Comparison of ENCODE assay signal across 1 cellular context in the genomic region with DNA sequence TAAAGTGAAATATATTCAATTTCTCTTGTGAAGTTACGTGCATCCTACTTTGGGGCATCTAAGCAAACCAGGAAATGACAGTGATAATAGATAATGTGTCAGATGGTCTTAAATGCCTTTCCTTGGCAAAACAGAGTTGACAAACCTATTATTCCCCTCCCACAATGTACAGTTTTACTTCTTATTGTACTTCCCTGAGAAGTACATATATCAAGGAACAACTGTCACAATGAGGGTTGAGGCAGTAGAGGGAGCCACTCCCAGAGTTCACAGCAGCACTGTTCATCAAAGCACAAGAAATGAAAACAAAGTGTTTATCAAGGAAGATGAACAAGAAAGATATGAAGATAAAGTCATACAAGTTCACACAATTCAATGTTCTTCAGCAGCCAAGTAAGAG.
A peak's percentile ranks its signal among the peaks of the same experiment; 100 is the strongest.
TF ChIP-seq lines count a peak whose summit lies in the region.

No MANE protein-coding gene starts in this region.

TF ChIP-seq in HEK293T, 16 proteins besides CTCF, POLR2A, EP300 and RAD21 (continued from another document):
- TF ChIP-seq, protein P1, sequence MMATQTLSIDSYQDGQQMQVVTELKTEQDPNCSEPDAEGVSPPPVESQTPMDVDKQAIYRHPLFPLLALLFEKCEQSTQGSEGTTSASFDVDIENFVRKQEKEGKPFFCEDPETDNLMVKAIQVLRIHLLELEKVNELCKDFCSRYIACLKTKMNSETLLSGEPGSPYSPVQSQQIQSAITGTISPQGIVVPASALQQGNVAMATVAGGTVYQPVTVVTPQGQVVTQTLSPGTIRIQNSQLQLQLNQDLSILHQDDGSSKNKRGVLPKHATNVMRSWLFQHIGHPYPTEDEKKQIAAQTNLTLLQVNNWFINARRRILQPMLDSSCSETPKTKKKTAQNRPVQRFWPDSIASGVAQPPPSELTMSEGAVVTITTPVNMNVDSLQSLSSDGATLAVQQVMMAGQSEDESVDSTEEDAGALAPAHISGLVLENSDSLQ (IDR thresholded peaks at IDR 0.05), result peak; percentile 68
- TF ChIP-seq ZNF384 (IDR thresholded peaks at IDR 0.05), result no peak
- TF ChIP-seq FOXM1 (IDR thresholded peaks at IDR 0.05; ENCODE audit: borderline replicate concordance), result no peak
- no peak for TF ChIP-seq BHLHE40 (IDR thresholded peaks at IDR 0.05; ENCODE audit: borderline replicate concordance)
